ENCODE assay signal across 11 cellular contexts in genomic region chr10:17835688-17836087, GRCh38. TPM values are rescaled to one million over a fixed set of nuclear protein-coding genes. Genes with fewer than 3 reads are reported as not detected.
A peak's percentile ranks its signal among the peaks of the same experiment; 100 is the strongest.
DNase-seq lines count a peak whose midpoint lies in the region; ATAC-seq and TF ChIP-seq lines count a peak whose summit lies in the region.
"Had no signal": no experiment of that assay in that cellular context is flagged by ENCODE, and none has a peak within 500 bp of the region (broad histone marks: within the 10 kb centered on the region; RNA-seq: fewer than 3 reads in every experiment).

No MANE protein-coding gene starts in this region.

- no peaks in the 10 kb centered on the region for H3K36me3 ChIP-seq in RWPE2 (ENCODE audit: low read depth)
- H3K36me3 ChIP-seq in smooth muscle cell (ENCODE audit: low read depth) = no peaks in the 10 kb centered on the region

- H3K4me3 ChIP-seq in RWPE2 (ENCODE audit: severe bottlenecking) (no peak overlapping the region), fibroblast of pulmonary artery (replicated peaks; ENCODE audit: low read depth, low read length) (no peak overlapping the region), smooth muscle cell (no peak overlapping the region)

- TF ChIP-seq CTCF in RWPE2 (IDR thresholded peaks at IDR 0.05; ENCODE audit: poor library complexity, severe bottlenecking) (peak; percentile 23), fibroblast of pulmonary artery (IDR thresholded peaks at IDR 0.05; ENCODE audit: low read length, missing control alignments) (no peak), smooth muscle cell (IDR thresholded peaks at IDR 0.05; ENCODE audit: borderline replicate concordance, insufficient read depth, poor library complexity, severe bottlenecking) (no peak)

- H3K9me3 ChIP-seq in RWPE2 (ENCODE audit: severe bottlenecking) (no peaks in the 10 kb centered on the region), smooth muscle cell (replicated peaks; ENCODE audit: low read depth) (no peaks in the 10 kb centered on the region)

- H3K4me1 ChIP-seq in RWPE2 (ENCODE audit: insufficient read depth, poor library complexity, severe bottlenecking) (peaks cover 29% of the 10 kb centered on the region), smooth muscle cell (ENCODE audit: low read depth) (peaks cover 10% of the 10 kb centered on the region)

- ATAC-seq in RWPE2 (ENCODE audit: low read depth) = peak; percentile 99
- ATAC-seq in HG03571 (IDR thresholded peaks at IDR 0.05; ENCODE audit: unreplicated experiment) = no peak
- ATAC-seq in HG02610 (IDR thresholded peaks at IDR 0.05; ENCODE audit: unreplicated experiment) = no peak

- H3K79me2 ChIP-seq in smooth muscle cell (ENCODE audit: low read depth) = no peaks in the 10 kb centered on the region

- H4K20me1 ChIP-seq in smooth muscle cell (ENCODE audit: low read depth) = no peaks in the 10 kb centered on the region

- 0% methylated on average over 1 of the region's 1 CpG for WGBS in smooth muscle cell (ENCODE audit: low lambda C conversion rate)

- no peak overlapping the region for H2AFZ ChIP-seq in smooth muscle cell (ENCODE audit: low read depth)

- H3K27me3 ChIP-seq in RWPE2 (ENCODE audit: insufficient read depth, poor library complexity, severe bottlenecking) (no peaks in the 10 kb centered on the region), smooth muscle cell (ENCODE audit: low read depth) (no peaks in the 10 kb centered on the region)

- DNase-seq in HCEC 1CT (peak; percentile 95), RWPE2 (ENCODE audit: low spot score) (peak; percentile 81), fibroblast of pulmonary artery (ENCODE audit: low read depth) (peak; percentile 70), smooth muscle cell (lab: John Stamatoyannopoulos, UW; ENCODE audit: unreplicated experiment) (no peak)
- DNase-seq in activated naive CD4-positive, alpha-beta T cell treated with anti-CD3 and anti-CD28 coated beads, Interleukin-2, amount 50 U/mL, for 16 hours = no peak
- DNase-seq: activated effector memory CD4-positive, alpha-beta T cell treated with Interleukin-2 at 50 U/mL for 16 hours; effector CD4-positive, alpha-beta T cell; left cardiac atrium; retina had no signal

- peak overlapping the region; percentile 80 for H3K4me2 ChIP-seq in smooth muscle cell

- H3F3A ChIP-seq in smooth muscle cell (ENCODE audit: low read depth) = peaks cover 3% of the 10 kb centered on the region

- peak overlapping the region; percentile 64 for H3K27ac ChIP-seq in RWPE2 (ENCODE audit: poor library complexity, severe bottlenecking)
- peak overlapping the region; percentile 61 for H3K27ac ChIP-seq in smooth muscle cell (ENCODE audit: low read depth)

- no peak overlapping the region for H3K9ac ChIP-seq in smooth muscle cell (ENCODE audit: low read depth)

RNA-seq across cellular contexts. Expression of gene MRC1, which starts 26.5 kb away (rescaled TPM):
- not detected in 2 replicates for total RNA-seq in smooth muscle cell
- polyA plus RNA-seq in smooth muscle cell = not detected in 2 replicates

Comparison
In these comparisons a context has a peak if more than half of its experiments do, and no peak if none do; other contexts are left out.
1. DNase-seq: peak in HCEC 1CT (single experiment), RWPE2 (single experiment) and fibroblast of pulmonary artery (single experiment); none in smooth muscle cell (single experiment) and activated naive CD4-positive, alpha-beta T cell treated with anti-CD3 and anti-CD28 coated beads, Interleukin-2, amount 50 U/mL, for 16 hours (single experiment).